Comparison of ENCODE assay signal across 15 cellular contexts in the genomic region with DNA sequence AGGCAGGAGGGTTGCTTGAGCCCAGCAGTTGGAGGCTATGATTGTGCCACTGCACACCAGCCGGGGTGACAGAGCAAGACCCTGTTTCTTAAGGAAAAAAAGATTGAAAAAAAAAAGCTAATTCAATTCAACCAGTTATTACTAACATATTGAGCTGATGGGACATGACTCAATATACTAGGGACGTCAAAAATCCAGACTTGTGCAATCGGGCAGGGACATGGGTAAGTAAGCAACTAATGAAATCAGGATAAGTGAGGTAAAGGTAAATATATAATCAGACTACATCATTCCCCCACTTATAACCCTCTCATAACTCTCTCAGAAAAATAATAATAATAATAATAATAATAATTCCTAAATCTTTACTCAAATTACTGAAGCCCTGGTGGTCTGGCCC. TPM values are rescaled to one million over a fixed set of nuclear protein-coding genes. Genes with fewer than 3 reads are reported as not detected.
"Had no signal": no experiment of that assay in that cellular context is flagged by ENCODE, and none has a peak within 500 bp of the region (broad histone marks: within the 10 kb centered on the region; RNA-seq: fewer than 3 reads in every experiment).

No MANE protein-coding gene starts in this region.

- H3K27ac ChIP-seq: epithelial cell of prostate, neutrophil had no signal

- H3K9me3 ChIP-seq: neutrophil had no signal

- DNase-seq: activated CD4-positive, alpha-beta T cell treated with anti-CD3 and anti-CD28 coated beads, Interleukin-2, amount 50 U/mL, for 1 hour; activated effector memory CD4-positive, alpha-beta T cell treated with Interleukin-2 at 50 U/mL for 16 hours; amygdala; effector memory CD8-positive, alpha-beta T cell; head of caudate nucleus; left ventricle myocardium superior; naive B cell; right cardiac atrium; substantia nigra; T-helper 2 cell had no signal

- H3K27me3 ChIP-seq: neutrophil had no signal

- H3K36me3 ChIP-seq: neutrophil had no signal

- ATAC-seq: activated naive CD4-positive, alpha-beta T cell treated with anti-CD3 and anti-CD28 coated beads, Interleukin-2, amount 50 U/mL, for 72 hours; effector memory CD8-positive, alpha-beta T cell; left ventricle myocardium superior; right cardiac atrium; stimulated activated effector memory CD8-positive, alpha-beta T cell treated with anti-CD3 and anti-CD28 coated beads, Interleukin-12 subunit alpha, Interleukin-12 subunit beta, amount 100 ng/mL, for 72 hours had no signal

- H3K4me3 ChIP-seq: smooth muscle cell had no signal

- H3K4me2 ChIP-seq: smooth muscle cell had no signal

RNA-seq across cellular contexts. Expression of gene HAVCR1, which starts 1.0 kb away (rescaled TPM):
- total RNA-seq: right cardiac atrium, smooth muscle cell had no signal
- polyA plus RNA-seq: right cardiac atrium, smooth muscle cell had no signal
